Comparison of ENCODE assay signal across 1 cellular context in genomic region chr14:45253070-45253753, GRCh38.
TF ChIP-seq lines count a peak whose summit lies in the region.

Gene MIS18BP1, minus strand, starts transcription at chr14:45253202. Its CDS starts 5,916 bp downstream, at chr14:45247286.

TF ChIP-seq in HepG2, 621 proteins besides CTCF, POLR2A, EP300 and RAD21 (continued from another document and continues in another):
- TF ChIP-seq ZNF318 (CRISPR knock-in tag; IDR thresholded peaks at IDR 0.05) = peak; percentile 42; the same call in 1 of the 2 replicates
- TF ChIP-seq KDM5A (IDR thresholded peaks at IDR 0.05; ENCODE audit: borderline replicate concordance, low read length) = peak; percentile 24; the same call in 1 of the 2 replicates
- TF ChIP-seq ZNF530 (CRISPR knock-in tag; IDR thresholded peaks at IDR 0.05; ENCODE audit: low read depth) = no peak
- peak; percentile 94; the same call in 1 of the 2 replicates for TF ChIP-seq CCDC6 (CRISPR knock-in tag; IDR thresholded peaks at IDR 0.05)
- peak; percentile 68; the same call in 1 of the 2 replicates for TF ChIP-seq SNAPC5 (CRISPR knock-in tag; IDR thresholded peaks at IDR 0.05; ENCODE audit: borderline replicate concordance)
- no peak for TF ChIP-seq SP5 (CRISPR knock-in tag; IDR thresholded peaks at IDR 0.05; ENCODE audit: borderline replicate concordance, low read depth)
- peak; percentile 17; the same call in 1 of the 2 replicates for TF ChIP-seq EEA1 (CRISPR knock-in tag; IDR thresholded peaks at IDR 0.05; ENCODE audit: borderline replicate concordance)
- peak; percentile 89 for TF ChIP-seq ZBTB21 (CRISPR knock-in tag; IDR thresholded peaks at IDR 0.05)
- no peak for TF ChIP-seq ZNF234 (CRISPR knock-in tag; conservative IDR thresholded peaks at IDR 0.05)
- TF ChIP-seq ZNF777 (CRISPR knock-in tag; IDR thresholded peaks at IDR 0.05) = peak; percentile 92
- TF ChIP-seq HDAC2 (CRISPR knock-in tag; IDR thresholded peaks at IDR 0.05) = peak; percentile 97
- TF ChIP-seq HES4 (CRISPR knock-in tag; IDR thresholded peaks at IDR 0.05; ENCODE audit: borderline replicate concordance) = peak; percentile 87; the same call in 1 of the 2 replicates
- peak; percentile 77; the same call in 1 of the 2 replicates for TF ChIP-seq HMG20B (CRISPR knock-in tag; conservative IDR thresholded peaks at IDR 0.05)
- TF ChIP-seq ZNF709 (CRISPR knock-in tag; IDR thresholded peaks at IDR 0.05) = peak; percentile 96
- peak; percentile 91 for TF ChIP-seq GMEB2 (CRISPR knock-in tag; IDR thresholded peaks at IDR 0.05; ENCODE audit: low read depth)
- TF ChIP-seq ETS1 (CRISPR knock-in tag; IDR thresholded peaks at IDR 0.05) = no peak
- TF ChIP-seq TP53 (CRISPR knock-in tag; conservative IDR thresholded peaks at IDR 0.05) = peak; percentile 78; the same call in 1 of the 2 replicates
- TF ChIP-seq ZNF275 (CRISPR knock-in tag; IDR thresholded peaks at IDR 0.05; ENCODE audit: borderline replicate concordance) = peak; percentile 78; the same call in 1 of the 2 replicates
- TF ChIP-seq ZNF564 (CRISPR knock-in tag; IDR thresholded peaks at IDR 0.05) = peak; percentile 95
- 0 out of 2 replicates have a peak, but pooled peaks have one; percentile 54 for TF ChIP-seq RNF219 (CRISPR knock-in tag; IDR thresholded peaks at IDR 0.05)
- peak; percentile 97 for TF ChIP-seq SAP130 (CRISPR knock-in tag; IDR thresholded peaks at IDR 0.05; ENCODE audit: low read depth)
- peak; percentile 99 for TF ChIP-seq ZNF687 (CRISPR knock-in tag; IDR thresholded peaks at IDR 0.05)
- peak; percentile 83 for TF ChIP-seq ZNF672 (CRISPR knock-in tag; IDR thresholded peaks at IDR 0.05)
- peak; percentile 7; the same call in 1 of the 2 replicates for TF ChIP-seq ZNF281 (CRISPR knock-in tag; IDR thresholded peaks at IDR 0.05; ENCODE audit: borderline replicate concordance)
- TF ChIP-seq RBAK (CRISPR knock-in tag; IDR thresholded peaks at IDR 0.05) = 0 out of 2 replicates have a peak, but pooled peaks have one; percentile 41
- peak; percentile 85; the same call in 1 of the 2 replicates for TF ChIP-seq GFI1 (CRISPR knock-in tag; IDR thresholded peaks at IDR 0.05; ENCODE audit: borderline replicate concordance)
- peak; percentile 95 for TF ChIP-seq ZNF350 (CRISPR knock-in tag; IDR thresholded peaks at IDR 0.05; ENCODE audit: borderline replicate concordance, low read depth)
- TF ChIP-seq ZNF12 (CRISPR knock-in tag; IDR thresholded peaks at IDR 0.05) = peak; percentile 46; the same call in 1 of the 2 replicates
- no peak for TF ChIP-seq KLF15 (CRISPR knock-in tag; IDR thresholded peaks at IDR 0.05; ENCODE audit: borderline replicate concordance)
- no peak for TF ChIP-seq KDM6A (CRISPR knock-in tag; IDR thresholded peaks at IDR 0.05; ENCODE audit: low read depth)
- TF ChIP-seq ZNF362 (CRISPR knock-in tag; IDR thresholded peaks at IDR 0.05; ENCODE audit: borderline replicate concordance) = peak; percentile 34; the same call in 1 of the 2 replicates
- TF ChIP-seq NFKBIZ (CRISPR knock-in tag; IDR thresholded peaks at IDR 0.05) = 0 out of 2 replicates have a peak, but pooled peaks have one; percentile 50
- no peak for TF ChIP-seq CAMTA2 (CRISPR knock-in tag; IDR thresholded peaks at IDR 0.05; ENCODE audit: borderline replicate concordance)
